21 cellular contexts compared by ENCODE assay signal in the genomic region with DNA sequence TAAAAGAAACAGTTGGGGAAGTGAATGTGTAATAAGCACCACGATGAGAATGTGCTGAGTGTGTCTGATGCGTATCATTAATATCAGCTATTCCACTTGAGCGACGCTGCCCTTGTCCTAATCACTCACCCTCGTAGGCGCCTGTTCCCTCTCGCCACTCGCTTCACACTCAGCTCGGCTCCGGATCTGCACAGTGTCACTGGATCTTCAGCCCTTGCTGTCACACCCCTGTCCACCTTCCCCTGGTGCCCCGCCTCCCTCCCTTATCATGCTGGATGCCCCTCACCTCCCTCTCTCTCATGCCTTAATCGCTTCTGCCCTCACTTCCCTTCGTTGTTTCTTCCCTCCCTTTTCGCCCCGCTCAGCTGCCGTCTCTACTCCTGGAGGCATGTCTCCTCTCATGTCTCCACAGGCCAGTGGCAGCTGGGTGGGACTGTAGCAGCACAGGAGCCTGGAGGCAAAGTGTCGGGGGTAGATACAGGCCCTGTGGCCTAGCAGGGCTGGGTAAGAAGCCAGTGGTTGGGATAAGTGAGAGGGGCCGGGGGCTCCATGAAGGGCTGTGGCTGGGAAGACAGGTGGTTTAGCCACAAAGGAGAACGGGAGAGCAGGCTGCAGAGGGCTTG.
"Had no signal": no experiment of that assay in that cellular context is flagged by ENCODE, and none has a peak within 500 bp of the region (broad histone marks: within the 10 kb centered on the region; RNA-seq: fewer than 3 reads in every experiment).

No MANE protein-coding gene starts in this region.

- H3K4me3 Mint-ChIP-seq: central memory CD8-positive, alpha-beta T cell; memory B cell; natural killer cell treated with Interleukin-12 subunit alpha and Interleukin-12 subunit beta and Interleukin-15 and Interleukin-18, amount 100 ng/mL, for 72 hours; stimulated activated naive CD8-positive, alpha-beta T cell treated with anti-CD3 and anti-CD28 coated beads, Interleukin-15, amount 100 ng/mL, for 72 hours; T-helper 17 cell had no signal

- H3K27ac Mint-ChIP-seq: memory B cell; natural killer cell treated with Interleukin-12 subunit alpha and Interleukin-12 subunit beta and Interleukin-15 and Interleukin-18, amount 100 ng/mL, for 72 hours; T-helper 17 cell had no signal

- H3K9me3 ChIP-seq: body of pancreas, ovary, thoracic aorta, uterus had no signal

- H3K4me1 Mint-ChIP-seq: central memory CD8-positive, alpha-beta T cell; memory B cell had no signal

- H3K27ac ChIP-seq: body of pancreas, ovary, thoracic aorta, uterus had no signal

- H3K4me3 ChIP-seq: body of pancreas, ovary, thoracic aorta, uterus had no signal

- H3K36me3 ChIP-seq: ovary, thoracic aorta, uterus had no signal

- H3K4me1 ChIP-seq: uterus had no signal

- H3K27me3 ChIP-seq: body of pancreas, ovary, uterus had no signal

- ATAC-seq: activated naive CD4-positive, alpha-beta T cell treated with anti-CD3 and anti-CD28 coated beads, Interleukin-2, amount 50 U/mL, for 72 hours; body of pancreas; left lobe of liver; stimulated activated naive CD8-positive, alpha-beta T cell treated with anti-CD3 and anti-CD28 coated beads, Interleukin-15, amount 100 ng/mL, for 72 hours; T-helper 17 cell had no signal

- DNase-seq: activated CD4-positive, alpha-beta T cell treated with anti-CD3 and anti-CD28 coated beads, Interleukin-2, amount 50 U/mL, for 4 hours; activated CD4-positive, CD25-positive, alpha-beta regulatory T cell treated with anti-CD3 and anti-CD28 coated beads, Interleukin-2, amount 50 U/mL, for 72 hours; activated effector memory CD4-positive, alpha-beta T cell treated with anti-CD3 and anti-CD28 coated beads, Interleukin-2, amount 50 U/mL, for 16 hours; activated T-cell treated with anti-CD3 and anti-CD28 coated beads, Interleukin-2, amount 50 U/mL, for 1 hour; amniotic stem cell; body of pancreas; cortex of kidney; effector memory CD4-positive, alpha-beta T cell; hypothalamus; ovary; stimulated activated CD4-positive, alpha-beta T cell treated with anti-CD3 and anti-CD28 coated beads, Interleukin-15, amount 100 ng/mL, for 24 hours; stimulated activated CD4-positive, alpha-beta T cell treated with anti-CD3 and anti-CD28 coated beads, Interleukin-4, amount 100 ng/mL, for 24 hours; stimulated activated naive CD8-positive, alpha-beta T cell treated with anti-CD3 and anti-CD28 coated beads, Interleukin-15, amount 100 ng/mL, for 72 hours; T-helper 17 cell; uterus had no signal

- H3K9me3 Mint-ChIP-seq: central memory CD8-positive, alpha-beta T cell; memory B cell; natural killer cell treated with Interleukin-12 subunit alpha and Interleukin-12 subunit beta and Interleukin-15 and Interleukin-18, amount 100 ng/mL, for 72 hours; stimulated activated naive CD8-positive, alpha-beta T cell treated with anti-CD3 and anti-CD28 coated beads, Interleukin-15, amount 100 ng/mL, for 72 hours had no signal

- H3K36me3 Mint-ChIP-seq: activated naive CD4-positive, alpha-beta T cell treated with anti-CD3 and anti-CD28 coated beads, Interleukin-2, amount 50 U/mL, for 72 hours; memory B cell; natural killer cell treated with Interleukin-12 subunit alpha and Interleukin-12 subunit beta and Interleukin-15 and Interleukin-18, amount 100 ng/mL, for 72 hours had no signal
